In genomic region chr1:20390589-20391331, GRCh38 we compare ENCODE assay signal across 19 cellular contexts.
"Had no signal": no experiment of that assay in that cellular context is flagged by ENCODE, and none has a peak within 500 bp of the region (broad histone marks: within the 10 kb centered on the region; RNA-seq: fewer than 3 reads in every experiment).

No MANE protein-coding gene starts in this region.

- ATAC-seq: activated CD8-positive, alpha-beta T cell treated with anti-CD3 and anti-CD28 coated beads, Interleukin-2, amount 10 ng/mL, durations not matched to agents 7 days and 5 days; gastrocnemius medialis; naive thymus-derived CD8-positive, alpha-beta T cell; pancreas; sciatic nerve; stimulated activated naive B cell treated with anti-CD40 and anti-IgM and Interleukin-4, amounts not matched to agents 10 μg/mL and 1 μg/mL and 100 μg/mL, for 72 hours; T-cell; upper lobe of right lung had no signal

- H3K27ac ChIP-seq: epithelial cell of prostate, gastrocnemius medialis, neutrophil, pancreas, thoracic aorta, upper lobe of right lung had no signal

- H3K4me3 ChIP-seq: gastrocnemius medialis, pancreas, thoracic aorta, upper lobe of right lung had no signal

- H3K36me3 ChIP-seq: gastrocnemius medialis, neutrophil, pancreas, thoracic aorta, upper lobe of right lung had no signal

- DNase-seq: activated CD4-positive, alpha-beta T cell treated with anti-CD3 and anti-CD28 coated beads, Interleukin-2, amount 10 ng/mL, durations not matched to agents 24 days and 14 days; activated CD8-positive, alpha-beta T cell treated with anti-CD3 and anti-CD28 coated beads, Interleukin-2, amount 10 ng/mL, durations not matched to agents 7 days and 5 days; activated naive CD4-positive, alpha-beta T cell treated with Interleukin-2 at 50 U/mL for 16 hours; activated T-cell treated with anti-CD3 and anti-CD28 coated beads, Interleukin-2, amount 50 U/mL, for 24 hours; cerebellar nuclear complex; cortex of kidney; effector memory CD4-positive, alpha-beta T cell; gastrocnemius medialis; head of caudate nucleus; mesendoderm; naive thymus-derived CD8-positive, alpha-beta T cell; pancreas; stimulated activated naive B cell treated with anti-CD40 and anti-IgM and Interleukin-4, amounts not matched to agents 10 μg/mL and 1 μg/mL and 100 μg/mL, for 72 hours; T-cell; upper lobe of right lung had no signal

- H3K27me3 ChIP-seq: pancreas had no signal

- H3K9me3 ChIP-seq: neutrophil, pancreas had no signal

- H3K4me1 ChIP-seq: gastrocnemius medialis, pancreas, upper lobe of right lung had no signal

- FAIRE-seq: pancreas had no signal
